Comparison of ENCODE assay signal across 21 cellular contexts in the genomic region with DNA sequence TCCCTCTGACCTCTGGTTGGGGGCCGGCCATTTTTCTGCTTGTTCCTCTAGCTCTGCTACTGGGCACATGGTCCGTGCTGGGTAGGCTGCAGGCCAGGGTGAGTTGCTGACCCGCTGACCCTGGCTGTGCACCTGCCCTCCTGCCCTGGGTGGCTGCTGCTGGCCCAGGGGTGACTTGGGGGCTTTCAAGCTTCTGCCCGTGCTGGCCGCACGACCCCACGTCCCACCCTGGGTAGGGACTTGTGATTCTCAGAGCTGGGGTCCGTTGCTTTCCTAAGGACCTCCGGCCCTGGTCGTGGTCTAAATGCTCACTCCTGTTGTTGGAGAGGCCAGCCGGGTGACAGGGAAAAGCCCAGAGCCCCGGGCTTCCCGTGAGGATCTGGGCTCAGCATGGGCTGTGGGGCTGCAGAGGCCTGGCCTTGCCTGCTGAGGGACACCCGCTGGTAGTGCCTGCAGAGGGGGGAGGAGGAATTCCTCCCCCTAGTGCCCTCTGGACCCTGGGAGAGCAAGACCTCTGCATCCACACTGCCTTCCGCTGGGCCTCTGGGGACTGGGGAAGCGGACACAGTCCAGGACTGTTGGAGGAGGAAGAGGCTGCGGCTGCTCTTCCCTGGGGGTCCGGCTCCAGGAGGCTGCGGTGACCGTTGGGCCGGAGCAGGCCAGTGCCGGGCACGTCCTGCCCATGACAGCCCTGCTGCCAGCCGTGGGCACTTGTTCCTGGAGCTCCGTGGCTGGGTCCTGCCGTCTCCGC. TPM values are rescaled to one million over a fixed set of nuclear protein-coding genes. Genes with fewer than 3 reads are reported as not detected.
DNase-seq lines count a peak whose midpoint lies in the region; ATAC-seq, FAIRE-seq and TF ChIP-seq lines count a peak whose summit lies in the region.
"Had no signal": no experiment of that assay in that cellular context is flagged by ENCODE, and none has a peak within 500 bp of the region (broad histone marks: within the 10 kb centered on the region; RNA-seq: fewer than 3 reads in every experiment).

No MANE protein-coding gene starts in this region.

- 0 out of 2 replicates have a peak, but pooled peaks have one; percentile 15 for ATAC-seq in Panc1
- no peak for ATAC-seq in GM19351 (IDR thresholded peaks at IDR 0.05; ENCODE audit: unreplicated experiment)
- ATAC-seq: left colon; natural killer cell; PC-3; stimulated activated memory B cell treated with anti-CD40 and anti-IgM and Interleukin-4, amounts not matched to agents 10 μg/mL and 1 μg/mL and 100 μg/mL, for 72 hours had no signal

- in situ Hi-C loops in Panc1 (cut with HindIII; ENCODE audit: low pct_unique_long_range_greater_than_20kb, low sequenced_read_pairs): no loop called here

- H3K9ac ChIP-seq in kidney (ENCODE audit: low read length in 2 of 2): no peak overlapping the region

- no peak overlapping the region for H3K27ac ChIP-seq in Panc1 (ENCODE audit: low read length)
- no peak overlapping the region for H3K27ac ChIP-seq in kidney (ENCODE audit: low read depth in 2 of 2, low read length in 2 of 2)
- H3K27ac ChIP-seq in spleen: no peak overlapping the region
- H3K27ac ChIP-seq: heart left ventricle, upper lobe of left lung had no signal

- POLR2A ChIA-PET in Panc1 (lab: Charles Lee): no interaction called here

- no peak overlapping the region for H3K4me3 ChIP-seq in Panc1 (ENCODE audit: low read depth in 2 of 2, low read length in 2 of 2)
- no peak overlapping the region for H3K4me3 ChIP-seq in kidney (ENCODE audit: low read length in 2 of 2)
- no peak overlapping the region for H3K4me3 ChIP-seq in spleen
- H3K4me3 ChIP-seq: heart left ventricle, upper lobe of left lung had no signal

- no peak for TF ChIP-seq POLR2A in spleen (IDR thresholded peaks at IDR 0.05)

- H3K9me3 ChIP-seq in Panc1 (ENCODE audit: control insufficient read depth, insufficient read depth, low read depth, low read length) (no peaks in the 10 kb centered on the region), kidney (ENCODE audit: control insufficient read depth in 1 of 2, low read length in 2 of 2) (no peaks in the 10 kb centered on the region), spleen (no peaks in the 10 kb centered on the region)
- H3K9me3 ChIP-seq: heart left ventricle, upper lobe of left lung had no signal

- WGBS in spleen, 5 donors: 72 to 86% (median 76%) methylated on average over 24 to 27 of the region's 27 CpGs

- CTCF ChIA-PET in Panc1 (lab: Charles Lee): no interaction called here

- H3K27me3 ChIP-seq in Panc1 (ENCODE audit: control insufficient read depth, insufficient read depth, low read length) (no peaks in the 10 kb centered on the region), spleen (replicated peaks in 1 of 7) (peaks cover 0 to 34% (median 7%) of the 10 kb centered on the region in 7 donors)

- FAIRE-seq in kidney (lab: Jason Lieb, UNC): no peak
- FAIRE-seq: A204.1 had no signal

- TF ChIP-seq CTCF in Panc1 (IDR thresholded peaks at IDR 0.05): no peak
- no peak for TF ChIP-seq CTCF in kidney (IDR thresholded peaks at IDR 0.05; ENCODE audit: borderline replicate concordance, extremely low read depth, insufficient read depth)
- no peak for TF ChIP-seq CTCF in spleen (IDR thresholded peaks at IDR 0.05 in 8 of 11, conservative IDR thresholded peaks at IDR 0.05 in 3 of 11)

- peaks cover 22% of the 10 kb centered on the region for H3K4me1 ChIP-seq in Panc1 (ENCODE audit: control insufficient read depth, insufficient read depth, low read length)
- H3K4me1 ChIP-seq in kidney (ENCODE audit: control insufficient read depth in 1 of 2, insufficient read depth in 1 of 2, low read depth in 1 of 2, low read length in 2 of 2): peaks cover 10 to 13% of the 10 kb centered on the region in 2 donors
- H3K4me1 ChIP-seq in spleen: peaks cover 0 to 34% (median 12%) of the 10 kb centered on the region in 6 donors

- H3K36me3 ChIP-seq in Panc1 (ENCODE audit: control insufficient read depth, insufficient read depth, low read length) (no peaks in the 10 kb centered on the region), kidney (ENCODE audit: control insufficient read depth in 1 of 2, insufficient read depth in 2 of 2, low read length in 2 of 2) (no peaks in the 10 kb centered on the region), spleen (peaks cover 0 to 11% (median 0%) of the 10 kb centered on the region in 6 donors)

- no TSS peak for BruUV-seq in Panc1 (replicated peaks; lab: Mats Ljungman, UMichigan)

- intact Hi-C loops in Panc1 (cut with micrococcal nuclease; ENCODE audit: unreplicated experiment) (no loop called here), kidney (cut with DNase I) (no loop called here), spleen (cut with DNase I; ENCODE audit: low total_unique reads) (no loop called here)

- DNase-seq in activated CD8-positive, alpha-beta memory T cell treated with anti-CD3 and anti-CD28 coated beads for 24 hours: peak; percentile 55
- no peak for DNase-seq in activated CD8-positive, alpha-beta memory T cell treated with anti-CD3 and anti-CD28 coated beads, Interleukin-2, amount 50 U/mL, for 4 hours
- DNase-seq in Panc1 (ENCODE audit: low read depth, low spot score) (no peak), kidney (peak; percentile 83), spleen (peak; percentile 63), NCI-H187 treated with DMSO at 0.1 percent for 48 hours (lab: John Stamatoyannopoulos, UW) (no peak), NCI-H69 (lab: John Stamatoyannopoulos, UW) (no peak)
- DNase-seq: activated CD4-positive, CD25-positive, alpha-beta regulatory T cell treated with anti-CD3 and anti-CD28 coated beads, Interleukin-2, amount 50 U/mL, for 72 hours; GOT3; heart left ventricle; KG1; left colon; natural killer cell; NCI-H1417 treated with DMSO at 0.1 percent for 48 hours; NCI-H446; PC-3 had no signal

RNA-seq across cellular contexts. Expression of a gene that starts 6.3 kb away (rescaled TPM):
- total RNA-seq in Panc1 (2021; ENCODE audit: unreplicated experiment) (1.6 TPM), kidney (0.19 TPM), spleen (under 1 TPM in 2 of 7 donors, not detected in 5; 0.25 to 0.85 TPM)
- 3.7 TPM for polyA plus RNA-seq in Panc1 (2012; ENCODE audit: insufficient read length)
- polyA plus RNA-seq in kidney (ENCODE audit: insufficient read depth, low read depth, low replicate concordance) (0.39 TPM), spleen (not detected)
- total RNA-seq: esophagus mucosa, PC-3 had no signal
- polyA plus RNA-seq: heart left ventricle had no signal

RNA-seq across cellular contexts. Expression of a gene that starts 35.9 kb away (rescaled TPM):
- 53.0 TPM for total RNA-seq in Panc1 (2021; ENCODE audit: unreplicated experiment)
- 71.6 TPM for polyA plus RNA-seq in Panc1 (2012; ENCODE audit: insufficient read length)
- 37.0 TPM for total RNA-seq in kidney
- polyA plus RNA-seq in kidney (ENCODE audit: insufficient read depth, low read depth, low replicate concordance): 49.3 TPM
- 10 to 100 TPM; 18.8 to 51.5 (median 32.3) TPM for total RNA-seq in spleen
- 10 to 100 TPM; 20.8 to 69.8 (median 67.0) TPM for polyA plus RNA-seq in spleen

RNA-seq across cellular contexts. Expression of a gene that starts 38.6 kb away (rescaled TPM):
- total RNA-seq in Panc1 (2021; ENCODE audit: unreplicated experiment) (10.0 TPM), kidney (0.76 TPM), spleen (1 to 10 TPM in 2 of 7 donors, under 1 TPM in 2, not detected in 3; 0.32 to 1.9 (median 0.85) TPM)
- polyA plus RNA-seq in Panc1 (2012; ENCODE audit: insufficient read length): 18.8 TPM
- polyA plus RNA-seq in kidney (ENCODE audit: insufficient read depth, low read depth, low replicate concordance) (2.8 TPM), spleen (under 1 TPM; 0.04 to 0.22 (median 0.08) TPM)
- total RNA-seq: esophagus mucosa, PC-3 had no signal

Comparison
In these comparisons a context has a peak if more than half of its experiments do, and no peak if none do; other contexts are left out.
1. DNase-seq: peak in activated CD8-positive, alpha-beta memory T cell treated with anti-CD3 and anti-CD28 coated beads for 24 hours (single experiment), kidney (single experiment) and spleen (single experiment); none in activated CD8-positive, alpha-beta memory T cell treated with anti-CD3 and anti-CD28 coated beads, Interleukin-2, amount 50 U/mL, for 4 hours (single experiment), Panc1 (single experiment), NCI-H187 treated with DMSO at 0.1 percent for 48 hours (single experiment) and NCI-H69 (single experiment).